ENCODE assay signal across 12 cellular contexts in the genomic region with DNA sequence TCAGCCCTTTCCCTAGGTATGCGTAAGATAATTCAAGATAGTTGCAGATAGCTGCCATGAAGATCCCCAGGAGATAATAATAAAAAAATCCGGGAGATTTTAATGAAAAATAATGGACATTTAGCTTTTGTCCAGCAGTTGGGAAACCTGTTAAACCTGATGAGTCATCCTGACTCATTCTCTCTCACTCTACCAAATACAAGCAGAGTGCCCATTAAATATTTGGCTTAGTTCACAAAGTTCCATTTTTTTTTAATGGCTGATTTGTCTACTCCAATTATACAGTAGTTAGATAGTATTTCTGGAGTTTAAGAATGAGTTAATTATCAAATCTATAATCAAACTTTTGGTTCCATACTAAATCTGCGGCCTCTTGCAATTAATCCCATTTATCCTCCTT. TPM values are rescaled to one million over a fixed set of nuclear protein-coding genes. Genes with fewer than 3 reads are reported as not detected.
DNase-seq lines count a peak whose midpoint lies in the region; ATAC-seq, FAIRE-seq and TF ChIP-seq lines count a peak whose summit lies in the region.
"Had no signal": no experiment of that assay in that cellular context is flagged by ENCODE, and none has a peak within 500 bp of the region (broad histone marks: within the 10 kb centered on the region; RNA-seq: fewer than 3 reads in every experiment).

No MANE protein-coding gene starts in this region.

- H3K4me3 ChIP-seq in LNCaP clone FGC (ENCODE audit: low read depth, low read length) (no peak overlapping the region), bronchial epithelial cell (ENCODE audit: low read depth, low read length) (no peak overlapping the region)
- H3K4me3 ChIP-seq: transverse colon had no signal

- TF ChIP-seq CTCF in LNCaP clone FGC (IDR thresholded peaks at IDR 0.05; ENCODE audit: control insufficient read depth, extremely low read depth, insufficient read depth) (no peak), bronchial epithelial cell (IDR thresholded peaks at IDR 0.05; ENCODE audit: insufficient read depth, low read length, severe bottlenecking) (no peak)

- no peak for FAIRE-seq in bronchial epithelial cell (lab: Jason Lieb, UNC)

- no peak for ATAC-seq in left lobe of liver
- ATAC-seq in HG02623 (IDR thresholded peaks at IDR 0.05; ENCODE audit: unreplicated experiment), result no peak
- ATAC-seq: left ventricle myocardium superior had no signal

- H3K36me3 ChIP-seq in bronchial epithelial cell (ENCODE audit: control insufficient read depth, insufficient read depth, low read length), result no peaks in the 10 kb centered on the region
- H3K36me3 ChIP-seq: transverse colon had no signal

- DNase-seq in DMS53 treated with DMSO at 0.1 percent for 48 hours (lab: John Stamatoyannopoulos, UW; ENCODE audit: unreplicated experiment), result peak; percentile 73
- peak; percentile 60 for DNase-seq in LNCaP clone FGC (ENCODE audit: low read depth)
- peak; percentile 85 for DNase-seq in bronchial epithelial cell (ENCODE audit: low read depth)
- DNase-seq in myocyte (ENCODE audit: low read depth), result peak; percentile 26
- DNase-seq in left lobe of liver (ENCODE audit: low spot score), result no peak
- DNase-seq in globus pallidus (ENCODE audit: low spot score), result no peak
- DNase-seq: activated CD4-positive, alpha-beta T cell treated with anti-CD3 and anti-CD28 coated beads for 4 hours; activated naive CD4-positive, alpha-beta T cell treated with anti-CD3 and anti-CD28 coated beads, Interleukin-2, amount 10 ng/mL, durations not matched to agents 7 days and 5 days; effector CD4-positive, alpha-beta T cell; left ventricle myocardium superior; transverse colon had no signal

- H3K27me3 ChIP-seq in bronchial epithelial cell (ENCODE audit: control insufficient read depth, insufficient read depth, low read length), result no peaks in the 10 kb centered on the region

RNA-seq across cellular contexts. Expression of a gene that starts 2.1 kb away (rescaled TPM):
- total RNA-seq in bronchial epithelial cell, result 2.1 and 3.1 TPM in 2 replicates
- 3.2 and 3.6 TPM in 2 replicates for total RNA-seq in myocyte
- polyA plus RNA-seq in myocyte (2012), result 3.4 TPM
- total RNA-seq in left lobe of liver, result 25.8 TPM

Comparison
In these comparisons a context has a peak if more than half of its experiments do, and no peak if none do; other contexts are left out.
1. DNase-seq: peak in DMS53 treated with DMSO at 0.1 percent for 48 hours (single experiment), LNCaP clone FGC (single experiment), bronchial epithelial cell (single experiment) and myocyte (single experiment); none in left lobe of liver (single experiment) and globus pallidus (single experiment).